Comparison of ENCODE assay signal across 21 cellular contexts in the genomic region with DNA sequence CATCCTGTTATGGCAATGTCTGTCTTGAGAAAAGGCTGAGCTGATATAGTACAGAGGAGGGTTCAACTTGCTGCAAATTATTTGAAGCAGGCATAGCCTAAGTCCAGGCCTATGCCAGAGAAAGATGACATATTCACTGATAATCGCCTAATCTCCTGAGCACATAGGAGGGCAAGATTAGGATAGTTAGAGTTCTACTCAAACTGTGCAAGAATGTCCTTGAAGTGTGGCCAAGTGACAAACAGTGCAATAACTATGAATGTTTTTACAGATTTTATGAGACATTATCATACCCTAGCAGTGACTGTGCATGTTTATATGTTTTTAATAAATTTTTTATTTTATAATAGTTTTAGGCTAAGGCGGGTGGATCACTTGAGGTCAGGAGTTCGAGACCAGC.
A peak's percentile ranks its signal among the peaks of the same experiment; 100 is the strongest.
DNase-seq lines count a peak whose midpoint lies in the region; ATAC-seq, FAIRE-seq and TF ChIP-seq lines count a peak whose summit lies in the region.
"Had no signal": no experiment of that assay in that cellular context is flagged by ENCODE, and none has a peak within 500 bp of the region (broad histone marks: within the 10 kb centered on the region; RNA-seq: fewer than 3 reads in every experiment).

No MANE protein-coding gene starts in this region.

- no peak overlapping the region for H3K4me3 ChIP-seq in right lobe of liver
- H3K4me3 ChIP-seq in HepG2 (replicated peaks in 1 of 3; ENCODE audit: insufficient read depth in 1 of 3, low read depth in 2 of 3, low read length in 3 of 3) = no peak overlapping the region
- no peak overlapping the region for H3K4me3 ChIP-seq in choroid plexus epithelial cell (ENCODE audit: low read depth, low read length)
- no peak overlapping the region for H3K4me3 ChIP-seq in Peyer's patch
- H3K4me3 ChIP-seq: GM23338 had no signal

- no peaks in the 10 kb centered on the region for H4K20me1 ChIP-seq in HepG2 (ENCODE audit: insufficient read depth, low read length)

- H3K27me3 Mint-ChIP-seq in T-cell = peaks cover 3 to 15% of the 10 kb centered on the region in 2 donors

- TF ChIP-seq CTCF in right lobe of liver (IDR thresholded peaks at IDR 0.05) = no peak
- TF ChIP-seq CTCF in HepG2 (CRISPR knock-in tag; IDR thresholded peaks at IDR 0.05) = no peak
- TF ChIP-seq CTCF in choroid plexus epithelial cell (conservative IDR thresholded peaks at IDR 0.05; ENCODE audit: low read depth, low read length) = no peak
- TF ChIP-seq CTCF in Peyer's patch (IDR thresholded peaks at IDR 0.05) = no peak

- peak; percentile 23 to 40 (median 37) for ATAC-seq in right lobe of liver
- no peak for ATAC-seq in HepG2
- ATAC-seq in left lobe of liver = peak; percentile 29
- no peak for ATAC-seq in T-cell (replicated peaks in 1 of 4)
- ATAC-seq: GM23338 had no signal

- TF ChIP-seq EP300 in HepG2 (IDR thresholded peaks at IDR 0.05; ENCODE audit: low read depth in 2 of 2, low read length in 2 of 2) (no peak), HepG2 (CRISPR knock-in tag; IDR thresholded peaks at IDR 0.05; ENCODE audit: borderline replicate concordance) (no peak)

- no peak for FAIRE-seq in HepG2 (lab: Jason Lieb, UNC)
- FAIRE-seq: A204.1, GM12892 had no signal

- H2AFZ ChIP-seq in HepG2 (ENCODE audit: low read length) = no peak overlapping the region
- H2AFZ ChIP-seq: GM23338 had no signal

- no peak overlapping the region for H3K9ac ChIP-seq in HepG2 (ENCODE audit: insufficient read depth, low read depth, low read length)
- H3K9ac ChIP-seq: KMS-11 had no signal

- H3K9me3 ChIP-seq in right lobe of liver (no peaks in the 10 kb centered on the region), HepG2 (ENCODE audit: low read length) (no peaks in the 10 kb centered on the region), Peyer's patch (no peaks in the 10 kb centered on the region)

- no peak overlapping the region for H3K4me3 Mint-ChIP-seq in T-cell
- H3K4me3 Mint-ChIP-seq: GM23338 had no signal

- no peaks in the 10 kb centered on the region for H3K36me3 Mint-ChIP-seq in T-cell

- H3K4me1 Mint-ChIP-seq in T-cell = peaks cover 6 to 7% (median 7%) of the 10 kb centered on the region in 3 donors

- TF ChIP-seq POLR2A in right lobe of liver (IDR thresholded peaks at IDR 0.05) (no peak), HepG2 (IDR thresholded peaks at IDR 0.05; ENCODE audit: insufficient read depth in 1 of 2, low read depth in 2 of 2, low read length in 2 of 2) (no peak), erythroblast (IDR thresholded peaks at IDR 0.05; ENCODE audit: low read length) (no peak), Peyer's patch (IDR thresholded peaks at IDR 0.05) (no peak)

- no peaks in the 10 kb centered on the region for H3K9me3 Mint-ChIP-seq in T-cell
- H3K9me3 Mint-ChIP-seq: GM23338 had no signal

- H3K27ac ChIP-seq in right lobe of liver (no peak overlapping the region), HepG2 (ENCODE audit: extremely low read length, insufficient read depth, low read length) (no peak overlapping the region), Peyer's patch (no peak overlapping the region)
- H3K27ac ChIP-seq: C4-2B, KMS-11 had no signal

- CTCF ChIA-PET in HepG2 (lab: Yijun Ruan, JAX; ENCODE audit: low intra/inter-chr PET ratio, low total read pairs) = no interaction called here
- CTCF ChIA-PET in T-cell (lab: Charles Lee) = interaction anchor here (0.6 to 1.0 kb wide), 2 partner anchors 13 to 353 kb away, joined by 3 to 4 read pairs; no protein-coding TSS in a partner anchor

- no peak overlapping the region for H3K4me2 ChIP-seq in HepG2 (ENCODE audit: low read depth, low read length)
- H3K4me2 ChIP-seq: GM23338, KMS-11 had no signal

- DNase-seq in right lobe of liver (no peak), HepG2 (ENCODE audit: low spot score) (no peak), choroid plexus epithelial cell (ENCODE audit: low read depth) (peak; percentile 26), left lobe of liver (ENCODE audit: low spot score) (no peak), erythroblast (lab: John Stamatoyannopoulos, UW) (no peak), T-cell (no peak), Peyer's patch (no peak), D341Med (ENCODE audit: low spot score) (no peak)
- DNase-seq: DMS 273 treated with DMSO at 0.1 percent for 48 hours; GDM1; NCI-H1105; NCI-H1694 treated with DMSO at 0.1 percent for 48 hours; NCI-H345; NCI-H526 treated with DMSO at 0.1 percent for 48 hours; NK-92 treated with Interleukin-12 subunit alpha and Interleukin-12 subunit beta, amount 100 ng/mL, for 24 hours; RPMI8226 had no signal

- POLR2A ChIA-PET in HepG2 (lab: Yijun Ruan, JAX) (no interaction called here), T-cell (lab: Charles Lee) (no interaction called here)

- no peaks in the 10 kb centered on the region for H3K36me3 ChIP-seq in right lobe of liver
- H3K36me3 ChIP-seq in HepG2 (replicated peaks in 1 of 2; ENCODE audit: control insufficient read depth in 1 of 2, insufficient read depth in 2 of 2, low read length in 2 of 2) = no peaks in the 10 kb centered on the region
- H3K36me3 ChIP-seq in Peyer's patch = no peaks in the 10 kb centered on the region

- no peak for TF ChIP-seq RAD21 in HepG2 (CRISPR knock-in tag; IDR thresholded peaks at IDR 0.05)

- no TSS peak for BruUV-seq in HepG2 (replicated peaks; lab: Mats Ljungman, UMichigan)

- H3K27ac Mint-ChIP-seq in T-cell = no peak overlapping the region
- H3K27ac Mint-ChIP-seq: GM23338 had no signal

- H3K79me2 ChIP-seq in HepG2 (ENCODE audit: insufficient read depth, low read length) = no peaks in the 10 kb centered on the region

- H3K4me1 ChIP-seq in right lobe of liver (no peaks in the 10 kb centered on the region), HepG2 (ENCODE audit: insufficient read depth, low read length) (no peaks in the 10 kb centered on the region), Peyer's patch (no peaks in the 10 kb centered on the region)

- whole genome bisulfite sequencing in right lobe of liver (ENCODE audit: insufficient coverage, low coverage, low lambda C conversion rate, missing lambda C conversion rate) = 63% methylated on average over 3 of the region's 3 CpGs
- WGBS in HepG2 (ENCODE audit: low lambda C conversion rate) = 25% methylated on average over 3 of the region's 3 CpGs

- no peaks in the 10 kb centered on the region for H3K27me3 ChIP-seq in right lobe of liver
- H3K27me3 ChIP-seq in HepG2 (ENCODE audit: control insufficient read depth in 1 of 2, insufficient read depth in 2 of 2, low read length in 2 of 2) = peaks cover 0 to 5% of the 10 kb centered on the region in 2 experiments; a peak in 2 of 5 replicates
- H3K27me3 ChIP-seq in Peyer's patch = no peaks in the 10 kb centered on the region

- in situ Hi-C loops in HepG2 (cut with HindIII; ENCODE audit: extremely low pct_ligation_motif_present, low pct_unique_long_range_greater_than_20kb) = no loop called here

- intact Hi-C loops in right lobe of liver (cut with DNase I) (no loop called here), HepG2 (cut with micrococcal nuclease; ENCODE audit: unreplicated experiment) (loop anchor here (5.0 kb wide), 1 partner anchor 269 kb away; no protein-coding TSS in a partner anchor)

TF ChIP-seq in HepG2, 621 proteins besides CTCF, POLR2A, EP300 and RAD21:
- TF ChIP-seq, protein P1, sequence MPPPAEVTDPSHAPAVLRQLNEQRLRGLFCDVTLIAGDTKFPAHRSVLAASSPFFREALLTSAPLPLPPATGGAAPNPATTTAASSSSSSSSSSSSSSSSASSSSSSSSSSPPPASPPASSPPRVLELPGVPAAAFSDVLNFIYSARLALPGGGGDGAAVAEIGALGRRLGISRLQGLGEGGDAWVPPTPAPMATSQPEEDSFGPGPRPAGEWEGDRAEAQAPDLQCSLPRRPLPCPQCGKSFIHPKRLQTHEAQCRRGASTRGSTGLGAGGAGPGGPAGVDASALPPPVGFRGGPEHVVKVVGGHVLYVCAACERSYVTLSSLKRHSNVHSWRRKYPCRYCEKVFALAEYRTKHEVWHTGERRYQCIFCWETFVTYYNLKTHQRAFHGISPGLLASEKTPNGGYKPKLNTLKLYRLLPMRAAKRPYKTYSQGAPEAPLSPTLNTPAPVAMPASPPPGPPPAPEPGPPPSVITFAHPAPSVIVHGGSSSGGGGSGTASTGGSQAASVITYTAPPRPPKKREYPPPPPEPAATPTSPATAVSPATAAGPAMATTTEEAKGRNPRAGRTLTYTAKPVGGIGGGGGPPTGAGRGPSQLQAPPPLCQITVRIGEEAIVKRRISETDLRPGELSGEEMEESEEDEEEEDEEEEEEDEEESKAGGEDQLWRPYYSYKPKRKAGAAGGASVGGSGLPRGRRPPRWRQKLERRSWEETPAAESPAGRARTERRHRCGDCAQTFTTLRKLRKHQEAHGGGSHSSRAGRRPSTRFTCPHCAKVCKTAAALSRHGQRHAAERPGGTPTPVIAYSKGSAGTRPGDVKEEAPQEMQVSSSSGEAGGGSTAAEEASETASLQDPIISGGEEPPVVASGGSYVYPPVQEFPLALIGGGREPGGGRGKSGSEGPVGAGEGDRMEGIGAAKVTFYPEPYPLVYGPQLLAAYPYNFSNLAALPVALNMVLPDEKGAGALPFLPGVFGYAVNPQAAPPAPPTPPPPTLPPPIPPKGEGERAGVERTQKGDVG (CRISPR knock-in tag; IDR thresholded peaks at IDR 0.05; ENCODE audit: borderline replicate concordance) = no peak
- TF ChIP-seq, protein P2, sequence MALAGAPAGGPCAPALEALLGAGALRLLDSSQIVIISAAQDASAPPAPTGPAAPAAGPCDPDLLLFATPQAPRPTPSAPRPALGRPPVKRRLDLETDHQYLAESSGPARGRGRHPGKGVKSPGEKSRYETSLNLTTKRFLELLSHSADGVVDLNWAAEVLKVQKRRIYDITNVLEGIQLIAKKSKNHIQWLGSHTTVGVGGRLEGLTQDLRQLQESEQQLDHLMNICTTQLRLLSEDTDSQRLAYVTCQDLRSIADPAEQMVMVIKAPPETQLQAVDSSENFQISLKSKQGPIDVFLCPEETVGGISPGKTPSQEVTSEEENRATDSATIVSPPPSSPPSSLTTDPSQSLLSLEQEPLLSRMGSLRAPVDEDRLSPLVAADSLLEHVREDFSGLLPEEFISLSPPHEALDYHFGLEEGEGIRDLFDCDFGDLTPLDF (CRISPR knock-in tag; IDR thresholded peaks at IDR 0.05) = no peak
- TF ChIP-seq ZNF879 (CRISPR knock-in tag; IDR thresholded peaks at IDR 0.05) (no peak), ZNF430 (CRISPR knock-in tag; IDR thresholded peaks at IDR 0.05) (no peak), ZNF660 (CRISPR knock-in tag; IDR thresholded peaks at IDR 0.05; ENCODE audit: borderline replicate concordance, low read depth) (no peak), ZNF572 (CRISPR knock-in tag; IDR thresholded peaks at IDR 0.05) (no peak), ZNF7 (CRISPR knock-in tag; IDR thresholded peaks at IDR 0.05) (no peak)
- TF ChIP-seq, protein P3, sequence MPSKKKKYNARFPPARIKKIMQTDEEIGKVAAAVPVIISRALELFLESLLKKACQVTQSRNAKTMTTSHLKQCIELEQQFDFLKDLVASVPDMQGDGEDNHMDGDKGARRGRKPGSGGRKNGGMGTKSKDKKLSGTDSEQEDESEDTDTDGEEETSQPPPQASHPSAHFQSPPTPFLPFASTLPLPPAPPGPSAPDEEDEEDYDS (CRISPR knock-in tag; IDR thresholded peaks at IDR 0.05) = no peak
TF ChIP-seq in HepG2: peak in this region for 0.

Comparison
In these comparisons a context has a peak if more than half of its experiments do, and no peak if none do; other contexts are left out.
1. ATAC-seq: peak in right lobe of liver (4 of 4) and left lobe of liver (single experiment); none in HepG2 (single experiment) and T-cell (0 of 4).